Comparison of ENCODE assay signal across 12 cellular contexts in genomic region chr2:208311954-208312353, GRCh38. TPM values are rescaled to one million over a fixed set of nuclear protein-coding genes. Genes with fewer than 3 reads are reported as not detected.
DNase-seq lines count a peak whose midpoint lies in the region; ATAC-seq and TF ChIP-seq lines count a peak whose summit lies in the region.
"Had no signal": no experiment of that assay in that cellular context is flagged by ENCODE, and none has a peak within 500 bp of the region (broad histone marks: within the 10 kb centered on the region; RNA-seq: fewer than 3 reads in every experiment).

No MANE protein-coding gene starts in this region.

- 79 to 84% methylated on average over 4 of the region's 4 CpGs for WGBS in aorta, 2 donors

- ATAC-seq in GM18511 (IDR thresholded peaks at IDR 0.05; ENCODE audit: unreplicated experiment) (peak; percentile 58), GM21528 (IDR thresholded peaks at IDR 0.05; ENCODE audit: low FRiP score, unreplicated experiment) (peak; percentile 48), HG03378 (IDR thresholded peaks at IDR 0.05; ENCODE audit: unreplicated experiment) (peak; percentile 73), memory B cell (ENCODE audit: low read depth) (peak; percentile 64), aorta (ENCODE audit: low FRiP score) (no peak)
- ATAC-seq: HepG2 had no signal

- peak overlapping the region; percentile 93 for H3K4me3 Mint-ChIP-seq in memory B cell
- H3K4me3 Mint-ChIP-seq: dendritic cell treated with granulocyte-macrophage colony-stimulating factor and Interleukin-4, amounts not matched to agents 40 ng/mL and 50 ng/mL, for 4 days had no signal

- H3K27me3 ChIP-seq in aorta (ENCODE audit: control insufficient read depth in 1 of 2, insufficient read depth in 2 of 2, low read length in 1 of 2) (no peaks in the 10 kb centered on the region), colonic mucosa (no peaks in the 10 kb centered on the region), tibial artery (no peaks in the 10 kb centered on the region)
- H3K27me3 ChIP-seq: Peyer's patch had no signal

- TF ChIP-seq CTCF in colonic mucosa (IDR thresholded peaks at IDR 0.05) = no peak
- no peak for TF ChIP-seq CTCF in tibial artery (IDR thresholded peaks at IDR 0.05)

- intact Hi-C loops in aorta (cut with DNase I) = no loop called here
- intact Hi-C loops in colonic mucosa (cut with DNase I) = no loop called here
- intact Hi-C loops in tibial artery (cut with DNase I; ENCODE audit: low total_unique reads) = no loop called here

- no peak overlapping the region for H3K9ac ChIP-seq in colonic mucosa (ENCODE audit: low read depth in 2 of 2, low read length in 2 of 2)

- DNase-seq in memory B cell (ENCODE audit: low spot score in 2 of 2) = no peak
- no peak for DNase-seq in aorta
- no peak for DNase-seq in colonic mucosa
- DNase-seq in tibial artery = no peak
- DNase-seq: activated CD4-positive, alpha-beta T cell treated with anti-CD3 and anti-CD28 coated beads, Interleukin-2, amount 50 U/mL, for 4 hours; Peyer's patch; substantia nigra had no signal

- H3K36me3 ChIP-seq in aorta (ENCODE audit: control insufficient read depth in 1 of 2, insufficient read depth in 2 of 2, low read length in 1 of 2) (peaks cover 0 to 7% of the 10 kb centered on the region in 2 donors), colonic mucosa (no peaks in the 10 kb centered on the region), tibial artery (peaks cover 8 to 21% (median 15%) of the 10 kb centered on the region in 3 donors)

- no peak overlapping the region for H3K4me3 ChIP-seq in aorta (ENCODE audit: low read length in 2 of 2)
- H3K4me3 ChIP-seq in colonic mucosa = no peak overlapping the region
- H3K4me3 ChIP-seq in tibial artery = no peak overlapping the region
- H3K4me3 ChIP-seq: Peyer's patch had no signal

- H3K4me1 Mint-ChIP-seq in memory B cell = peaks cover 24% of the 10 kb centered on the region

- peaks cover 22% of the 10 kb centered on the region for H3K36me3 Mint-ChIP-seq in memory B cell

- H3K9me3 ChIP-seq in aorta (ENCODE audit: control insufficient read depth, low read length) (no peaks in the 10 kb centered on the region), colonic mucosa (no peaks in the 10 kb centered on the region), tibial artery (no peaks in the 10 kb centered on the region)
- H3K9me3 ChIP-seq: Peyer's patch had no signal

- peak overlapping the region; percentile 96 for H3K27ac Mint-ChIP-seq in memory B cell
- H3K27ac Mint-ChIP-seq: dendritic cell treated with granulocyte-macrophage colony-stimulating factor and Interleukin-4, amounts not matched to agents 40 ng/mL and 50 ng/mL, for 4 days had no signal

- no peaks in the 10 kb centered on the region for H3K27me3 Mint-ChIP-seq in memory B cell
- H3K27me3 Mint-ChIP-seq: dendritic cell treated with granulocyte-macrophage colony-stimulating factor and Interleukin-4, amounts not matched to agents 40 ng/mL and 50 ng/mL, for 4 days had no signal

- H3K4me1 ChIP-seq in aorta (ENCODE audit: control insufficient read depth in 1 of 2, insufficient read depth in 2 of 2, low read length in 2 of 2) (no peaks in the 10 kb centered on the region), colonic mucosa (no peaks in the 10 kb centered on the region), tibial artery (peaks cover 0 to 15% (median 0%) of the 10 kb centered on the region in 4 donors)
- H3K4me1 ChIP-seq: Peyer's patch had no signal

- H3K9me3 Mint-ChIP-seq in memory B cell = no peaks in the 10 kb centered on the region
- H3K9me3 Mint-ChIP-seq: dendritic cell treated with granulocyte-macrophage colony-stimulating factor and Interleukin-4, amounts not matched to agents 40 ng/mL and 50 ng/mL, for 4 days had no signal

- no peak overlapping the region for H3K27ac ChIP-seq in aorta (ENCODE audit: low read depth in 1 of 2, low read length in 2 of 2)
- no peak overlapping the region for H3K27ac ChIP-seq in colonic mucosa
- H3K27ac ChIP-seq in tibial artery = no peak overlapping the region

RNA-seq across cellular contexts. Expression of gene PIKFYVE, which starts 45.9 kb away (rescaled TPM):
- total RNA-seq in aorta = 10 to 100 TPM; 31.9 to 42.6 TPM
- 1 to 10 TPM; 5.5 to 6.8 TPM for polyA plus RNA-seq in aorta
- 10 to 100 TPM; 14.6 to 18.2 TPM for total RNA-seq in colonic mucosa

RNA-seq across cellular contexts. Expression of gene IDH1, which starts 57.1 kb away (rescaled TPM):
- total RNA-seq in aorta (10 to 100 TPM; 46.4 to 63.1 TPM), colonic mucosa (100 to 1,000 TPM; 250 to 348 TPM)
- 10 to 100 TPM; 25.1 to 78.4 TPM for polyA plus RNA-seq in aorta
